In the genomic region with DNA sequence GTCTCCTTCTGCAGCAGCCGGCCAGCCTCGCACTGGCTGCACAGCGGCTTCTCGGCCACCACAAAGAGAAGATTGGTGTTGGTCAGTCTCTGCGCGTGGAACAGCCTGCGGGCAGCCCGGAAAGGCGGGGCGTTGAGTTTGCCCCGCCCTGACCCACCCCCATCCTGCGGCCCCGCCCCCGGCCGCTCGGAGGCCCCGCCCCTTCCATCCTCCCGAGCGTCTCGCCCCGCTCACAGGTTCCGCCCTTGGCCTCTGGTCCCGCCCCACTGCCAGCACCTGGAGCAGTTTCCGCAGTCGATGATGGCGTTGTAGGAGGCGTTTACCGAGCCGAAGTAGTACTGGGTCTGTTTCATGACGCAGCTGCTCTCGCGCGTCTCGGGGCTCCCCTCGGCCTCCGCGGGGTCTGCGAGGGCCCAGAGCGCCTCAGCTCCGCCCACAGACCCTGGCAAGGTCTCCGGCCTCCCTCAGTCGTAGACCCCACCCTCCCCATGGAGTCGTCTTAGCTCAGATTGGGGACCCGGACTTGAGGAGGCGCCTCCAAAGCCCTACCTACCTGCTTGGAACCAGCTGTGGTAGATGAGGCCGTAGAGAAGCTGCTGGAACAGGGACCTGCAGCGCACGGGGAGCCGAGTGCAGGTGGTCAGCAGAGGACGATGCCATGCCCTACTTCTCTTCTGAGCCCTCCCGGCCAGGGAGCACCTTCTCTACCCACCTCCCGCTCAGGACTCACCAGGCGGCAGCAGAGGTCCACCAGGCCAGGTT, we compare ENCODE assay signal across 8 cellular contexts. TPM values are rescaled to one million over a fixed set of nuclear protein-coding genes. Genes with fewer than 3 reads are reported as not detected.
DNase-seq lines count a peak whose midpoint lies in the region; ATAC-seq and TF ChIP-seq lines count a peak whose summit lies in the region.

No MANE protein-coding gene starts in this region.

- ATAC-seq in HG03432 (IDR thresholded peaks at IDR 0.05; ENCODE audit: unreplicated experiment) = peak; percentile 80

- H2AK5ac ChIP-seq in trophoblast cell (ENCODE audit: low read length) = no peak overlapping the region

- H2BK12ac ChIP-seq in trophoblast cell (ENCODE audit: low read length) = no peak overlapping the region

- H3K4me1 ChIP-seq in trophoblast cell (ENCODE audit: control insufficient read depth in 1 of 2, insufficient read depth in 2 of 2, low read length in 2 of 2) (peaks cover 10 to 13% of the 10 kb centered on the region in 2 experiments), thyroid gland (peaks cover 14 to 15% of the 10 kb centered on the region in 2 donors)

- TF ChIP-seq CTCF in AG09309 (IDR thresholded peaks at IDR 0.05; ENCODE audit: control insufficient read depth, insufficient read depth, low read depth, low read length, missing control alignments) (no peak), thyroid gland (IDR thresholded peaks at IDR 0.05) (peak in 1 of 6 experiments; percentile 5)

- H3K4me3 Mint-ChIP-seq in activated naive CD4-positive, alpha-beta T cell treated with anti-CD3 and anti-CD28 coated beads for 36 hours = peak overlapping the region; percentile 79

- TF ChIP-seq POLR2A in thyroid gland (IDR thresholded peaks at IDR 0.05) = peak in 1 of 2 donors; percentile 73

- H3K27me3 Mint-ChIP-seq in activated naive CD4-positive, alpha-beta T cell treated with anti-CD3 and anti-CD28 coated beads for 36 hours (ENCODE audit: low read depth) = no peaks in the 10 kb centered on the region

- peak overlapping the region; percentile 88 for H3K4me2 ChIP-seq in trophoblast cell (ENCODE audit: low read length)

- peak overlapping the region; percentile 21 for H2BK120ac ChIP-seq in trophoblast cell (ENCODE audit: insufficient read depth, low read length, poor library complexity)

- H3K79me2 ChIP-seq in trophoblast cell (ENCODE audit: control insufficient read depth, insufficient read depth, low read length, poor library complexity) = peaks cover 1% of the 10 kb centered on the region

- H3K36me3 ChIP-seq in trophoblast cell (ENCODE audit: control insufficient read depth in 1 of 2, insufficient read depth in 2 of 2, low read length in 2 of 2) = no peaks in the 10 kb centered on the region
- H3K36me3 ChIP-seq in thyroid gland = no peaks in the 10 kb centered on the region

- no peaks in the 10 kb centered on the region for H3K27me3 ChIP-seq in trophoblast cell (ENCODE audit: insufficient read depth, low read length)
- no peaks in the 10 kb centered on the region for H3K27me3 ChIP-seq in thyroid gland

- no peak overlapping the region for H3K27ac ChIP-seq in trophoblast cell (ENCODE audit: low read depth, low read length)
- peak overlapping the region in 2 of 3 donors; percentile 7 to 68 for H3K27ac ChIP-seq in thyroid gland

- H4K91ac ChIP-seq in trophoblast cell (ENCODE audit: low read depth, low read length) = peak overlapping the region; percentile 15

- peak overlapping the region; percentile 50 for H3K27ac Mint-ChIP-seq in activated naive CD4-positive, alpha-beta T cell treated with anti-CD3 and anti-CD28 coated beads for 36 hours

- DNase-seq in AG09309 (ENCODE audit: low read depth) (no peak), GM19238 (ENCODE audit: insufficient read length, low spot score) (peak; percentile 95), SHP77 (lab: John Stamatoyannopoulos, UW) (peak; percentile 21 to 77), head of caudate nucleus (peak; percentile 58 to 94 (median 86)), trophoblast cell (peak; percentile 86 to 92), thyroid gland (peak; percentile 90)
- peak; percentile 98 for DNase-seq in activated naive CD4-positive, alpha-beta T cell treated with anti-CD3 and anti-CD28 coated beads for 36 hours

- H3K36me3 Mint-ChIP-seq in activated naive CD4-positive, alpha-beta T cell treated with anti-CD3 and anti-CD28 coated beads for 36 hours (ENCODE audit: low read depth) = no peaks in the 10 kb centered on the region

- H4K12ac ChIP-seq in trophoblast cell (ENCODE audit: low read depth, low read length) = no peak overlapping the region

- peak overlapping the region; percentile 39 for H4K8ac ChIP-seq in trophoblast cell (ENCODE audit: low read depth, low read length)

- H3K9me3 ChIP-seq in trophoblast cell (ENCODE audit: insufficient read depth, low read depth, low read length) (no peaks in the 10 kb centered on the region), thyroid gland (no peaks in the 10 kb centered on the region)

- H3K4me1 Mint-ChIP-seq in activated naive CD4-positive, alpha-beta T cell treated with anti-CD3 and anti-CD28 coated beads for 36 hours (ENCODE audit: low read depth) = peaks cover 17% of the 10 kb centered on the region

- peak overlapping the region; percentile 38 for H3K4me3 ChIP-seq in AG09309 (ENCODE audit: control insufficient read depth, low read depth, low read length)
- H3K4me3 ChIP-seq in trophoblast cell (ENCODE audit: low read depth, low read length) = peak overlapping the region; percentile 65
- H3K4me3 ChIP-seq in thyroid gland (replicated peaks in 1 of 3) = peak overlapping the region in 2 of 3 donors; percentile 50 to 55

- H3K23ac ChIP-seq in trophoblast cell (ENCODE audit: low read length) = no peak overlapping the region

- no CpG with 5 or more reads among the region's 53 CpGs for WGBS in trophoblast cell (ENCODE audit: extremely low coverage, insufficient coverage, insufficient read length)
- 7 to 18% methylated on average over 18 to 33 of the region's 53 CpGs for WGBS in thyroid gland, 2 donors

- H2BK5ac ChIP-seq in trophoblast cell (ENCODE audit: low read depth, low read length, poor library complexity) = no peak overlapping the region

- peak overlapping the region; percentile 88 for H2AFZ ChIP-seq in trophoblast cell (ENCODE audit: insufficient read depth, low read length, poor library complexity)

- H3K79me1 ChIP-seq in trophoblast cell (ENCODE audit: low read length) = peaks cover 2% of the 10 kb centered on the region

- peak overlapping the region; percentile 47 for H3K9ac ChIP-seq in trophoblast cell (ENCODE audit: low read length)

- H3K4ac ChIP-seq in trophoblast cell (ENCODE audit: low read depth, low read length) = no peak overlapping the region

- peak overlapping the region; percentile 31 for H3K18ac ChIP-seq in trophoblast cell (ENCODE audit: low read length)

- no peaks in the 10 kb centered on the region for H3K9me3 Mint-ChIP-seq in activated naive CD4-positive, alpha-beta T cell treated with anti-CD3 and anti-CD28 coated beads for 36 hours

- H3K14ac ChIP-seq in trophoblast cell (ENCODE audit: low read length) = peak overlapping the region; percentile 47

- intact Hi-C loops in activated naive CD4-positive, alpha-beta T cell treated with anti-CD3 and anti-CD28 coated beads for 36 hours (cut with micrococcal nuclease) = loop anchor here (1.0 kb wide), 1 partner anchor 15 kb away; a partner anchor contains a TSS
- intact Hi-C loops in head of caudate nucleus (cut with DNase I) = no loop called here
- intact Hi-C loops in thyroid gland (cut with DNase I) = no loop called here

- CTCF ChIA-PET in activated naive CD4-positive, alpha-beta T cell treated with anti-CD3 and anti-CD28 coated beads for 36 hours (lab: Charles Lee) = interaction anchor here (0.8 to 1.1 kb wide), 4 partner anchors 15 to 185 kb away, joined by 3 read pairs; a partner anchor contains a TSS

RNA-seq across cellular contexts. Expression of a gene that starts 5.9 kb away (rescaled TPM):
- 10 to 100 TPM; 10.6 to 11.1 TPM for total RNA-seq in activated naive CD4-positive, alpha-beta T cell treated with anti-CD3 and anti-CD28 coated beads for 36 hours
- 43.3 and 44.6 TPM in 2 replicates for polyA plus RNA-seq in trophoblast cell (2013)
- total RNA-seq in thyroid gland = 100 to 1,000 TPM in 1 of 4 donors, 10 to 100 TPM in 3; 70.0 to 111 (median 85.1) TPM

RNA-seq across cellular contexts. Expression of a gene that starts 14.6 kb away (rescaled TPM):
- total RNA-seq in activated naive CD4-positive, alpha-beta T cell treated with anti-CD3 and anti-CD28 coated beads for 36 hours = 10 to 100 TPM; 11.0 to 11.3 TPM
- 14.7 and 16.2 TPM in 2 replicates for polyA plus RNA-seq in trophoblast cell (2013)
- total RNA-seq in thyroid gland = 10 to 100 TPM; 23.6 to 66.0 (median 43.6) TPM

RNA-seq across cellular contexts. Expression of a gene that starts 14.7 kb away (rescaled TPM):
- 10 to 100 TPM; 27.7 to 31.3 TPM for total RNA-seq in activated naive CD4-positive, alpha-beta T cell treated with anti-CD3 and anti-CD28 coated beads for 36 hours
- 13.1 TPM in 2 replicates for polyA plus RNA-seq in trophoblast cell (2013)
- total RNA-seq in thyroid gland = 10 to 100 TPM; 13.4 to 30.6 (median 24.7) TPM

RNA-seq across cellular contexts. Expression of a gene that starts 19.7 kb away (rescaled TPM):
- under 1 TPM; 0.54 to 0.57 TPM for total RNA-seq in activated naive CD4-positive, alpha-beta T cell treated with anti-CD3 and anti-CD28 coated beads for 36 hours
- 0.45 and 0.51 TPM in 2 replicates for polyA plus RNA-seq in trophoblast cell (2013)
- 1 to 10 TPM; 3.6 to 8.1 (median 4.4) TPM for total RNA-seq in thyroid gland

RNA-seq across cellular contexts. Expression of a gene that starts 24.6 kb away (rescaled TPM):
- 10 to 100 TPM; 37.5 to 38.5 TPM for total RNA-seq in activated naive CD4-positive, alpha-beta T cell treated with anti-CD3 and anti-CD28 coated beads for 36 hours
- polyA plus RNA-seq in trophoblast cell (2013) = 15.1 and 16.0 TPM in 2 replicates
- total RNA-seq in thyroid gland = 10 to 100 TPM; 18.9 to 42.6 (median 24.8) TPM

Comparison
In these comparisons a context has a peak if more than half of its experiments do, and no peak if none do; other contexts are left out.
1. RNA of a gene that starts 5.9 kb away (total RNA-seq): 70.0 to 111 TPM in thyroid gland; 10.6 to 11.1 TPM in activated naive CD4-positive, alpha-beta T cell treated with anti-CD3 and anti-CD28 coated beads for 36 hours; every median in the first group is over 4 times any median in the second.
2. Peak in every context shown above with its lines, with median percentiles within 50 percentile points of each other: H3K4me3 ChIP-seq.